ENCODE assay signal across 24 cellular contexts in the genomic region with DNA sequence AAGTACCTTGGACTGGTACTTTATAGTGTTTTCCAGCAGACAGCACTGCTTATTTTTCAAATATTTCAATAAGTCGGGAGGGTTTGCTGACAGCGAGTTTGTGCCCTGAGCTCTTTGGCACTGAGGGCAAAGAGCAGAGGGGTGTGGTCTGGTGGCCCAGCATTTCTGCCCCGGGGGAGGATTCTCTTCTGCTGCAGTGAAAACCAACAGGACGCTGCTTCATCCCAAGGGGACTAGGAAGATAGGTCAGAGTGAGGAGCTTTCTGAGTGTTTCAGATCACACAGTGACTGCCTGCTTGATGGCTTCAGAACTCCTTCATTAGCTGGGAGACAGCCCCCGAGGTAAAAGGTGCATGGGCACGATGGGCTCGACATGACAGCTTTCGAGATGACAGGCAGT. TPM values are rescaled to one million over a fixed set of nuclear protein-coding genes. Genes with fewer than 3 reads are reported as not detected.
"Had no signal": no experiment of that assay in that cellular context is flagged by ENCODE, and none has a peak within 500 bp of the region (broad histone marks: within the 10 kb centered on the region; RNA-seq: fewer than 3 reads in every experiment).

No MANE protein-coding gene starts in this region.

- FAIRE-seq: colon, pancreas had no signal

- ATAC-seq: left lung; lower lobe of right lung; natural killer cell treated with Interleukin-12 subunit alpha and Interleukin-12 subunit beta and Interleukin-15 and Interleukin-18, amount 100 ng/mL, for 72 hours; pancreas; psoas muscle had no signal

- H3K36me3 Mint-ChIP-seq: natural killer cell treated with Interleukin-12 subunit alpha and Interleukin-12 subunit beta and Interleukin-15 and Interleukin-18, amount 100 ng/mL, for 72 hours; neural progenitor cell had no signal

- H3K9ac ChIP-seq: neural progenitor cell had no signal

- H3K27ac ChIP-seq: hepatocyte, left lung, lower lobe of right lung, neural progenitor cell, pancreas, psoas muscle, sigmoid colon, skin epidermis had no signal

- H3K27ac Mint-ChIP-seq: memory B cell; natural killer cell treated with Interleukin-12 subunit alpha and Interleukin-12 subunit beta and Interleukin-15 and Interleukin-18, amount 100 ng/mL, for 72 hours; neural progenitor cell had no signal

- H3K9me3 Mint-ChIP-seq: natural killer cell treated with Interleukin-12 subunit alpha and Interleukin-12 subunit beta and Interleukin-15 and Interleukin-18, amount 100 ng/mL, for 72 hours had no signal

- DNase-seq: cerebellar nuclear complex; dermis blood vessel endothelial cell; erythroblast; foreskin melanocyte; head of caudate nucleus; left lung; lower lobe of right lung; midbrain; nucleus accumbens; pancreas; psoas muscle; retina; sigmoid colon; stimulated activated CD4-positive, alpha-beta T cell treated with anti-CD3 and anti-CD28 coated beads, Interleukin-12 subunit alpha, Interleukin-12 subunit beta, amount 100 ng/mL, for 4 hours; stimulated activated naive CD4-positive, alpha-beta T cell treated with Interleukin-2 at 50 U/mL for 16 hours; trophoblast cell had no signal

- H3K36me3 ChIP-seq: left lung, lower lobe of right lung, neural progenitor cell, pancreas, sigmoid colon had no signal

- H3K4me3 ChIP-seq: hepatocyte, left lung, lower lobe of right lung, neural progenitor cell, pancreas, psoas muscle, sigmoid colon, skin epidermis had no signal

- H3K4me1 ChIP-seq: left lung, neural progenitor cell, pancreas, psoas muscle had no signal

- H3K9me3 ChIP-seq: left lung, lower lobe of right lung, pancreas, psoas muscle, sigmoid colon had no signal

- H3K4me2 ChIP-seq: hepatocyte, neural progenitor cell had no signal

- H3K4me3 Mint-ChIP-seq: memory B cell; natural killer cell treated with Interleukin-12 subunit alpha and Interleukin-12 subunit beta and Interleukin-15 and Interleukin-18, amount 100 ng/mL, for 72 hours; neural progenitor cell had no signal

RNA-seq across cellular contexts. Expression of gene ULBP2, which starts 8.6 kb away (rescaled TPM):
- total RNA-seq: sigmoid colon had no signal

RNA-seq across cellular contexts. Expression of gene RAET1G, which starts 27.5 kb away (rescaled TPM):
- total RNA-seq: dermis blood vessel endothelial cell, kidney epithelial cell, sigmoid colon had no signal

RNA-seq across cellular contexts. Expression of gene RAET1E, which starts 52.5 kb away (rescaled TPM):
- total RNA-seq: dermis blood vessel endothelial cell; endothelial cell of umbilical vein; hepatocyte; kidney epithelial cell; lower lobe of right lung; natural killer cell treated with Interleukin-12 subunit alpha and Interleukin-12 subunit beta and Interleukin-15 and Interleukin-18, amount 100 ng/mL, for 72 hours had no signal
- polyA plus RNA-seq: hepatocyte, pancreas had no signal
